Comparison of ENCODE assay signal across 9 cellular contexts in the genomic region with DNA sequence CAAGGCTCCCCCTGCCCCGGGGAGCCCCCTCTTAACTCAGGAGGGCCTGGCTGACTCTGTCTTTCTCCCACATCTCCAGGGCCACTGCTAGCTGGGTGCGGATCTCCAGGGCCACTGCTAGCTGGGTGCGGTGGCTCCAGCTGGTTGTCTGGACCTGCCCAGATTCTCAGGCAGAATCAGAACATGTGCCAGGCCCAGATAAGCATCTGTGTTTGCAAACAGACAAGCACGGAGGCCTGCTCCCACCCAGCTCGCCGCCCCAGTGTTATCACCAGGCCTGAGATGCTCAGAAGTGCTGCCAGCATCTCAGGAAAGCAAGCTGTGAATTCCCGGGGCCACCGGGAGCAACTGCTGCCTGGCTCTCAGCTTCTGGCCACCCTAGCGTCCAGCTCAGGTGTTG.
"Had no signal": no experiment of that assay in that cellular context is flagged by ENCODE, and none has a peak within 500 bp of the region (broad histone marks: within the 10 kb centered on the region; RNA-seq: fewer than 3 reads in every experiment).

No MANE protein-coding gene starts in this region.

- H3K4me3 ChIP-seq: GM23248, HAP-1 had no signal

- H3K36me3 Mint-ChIP-seq: IgD-negative memory B cell had no signal

- H3K4me1 ChIP-seq: HAP-1 had no signal

- H3K9me3 ChIP-seq: HAP-1 had no signal

- ATAC-seq: HCT116, HepG2 had no signal

- H3K4me3 Mint-ChIP-seq: HFFc6 had no signal

- H3K27ac ChIP-seq: GM23248, HL-60 had no signal

- H3K27me3 Mint-ChIP-seq: IgD-negative memory B cell had no signal

- H3K36me3 ChIP-seq: HAP-1 had no signal

- DNase-seq: GM23248, GOT3, H7, HFFc6 had no signal

- H3K27ac Mint-ChIP-seq: HFFc6 had no signal
